ENCODE assay signal across 14 cellular contexts in genomic region chr9:93820667-93821306, GRCh38.
A peak's percentile ranks its signal among the peaks of the same experiment; 100 is the strongest.
DNase-seq lines count a peak whose midpoint lies in the region; ATAC-seq, FAIRE-seq and TF ChIP-seq lines count a peak whose summit lies in the region.
"Had no signal": no experiment of that assay in that cellular context is flagged by ENCODE, and none has a peak within 500 bp of the region (broad histone marks: within the 10 kb centered on the region; RNA-seq: fewer than 3 reads in every experiment).

No MANE protein-coding gene starts in this region.

- no peaks in the 10 kb centered on the region for H3K4me1 Mint-ChIP-seq in Calu3 (ENCODE audit: low read depth, unreplicated experiment)
- H3K4me1 Mint-ChIP-seq: naive thymus-derived CD4-positive, alpha-beta T cell had no signal

- no peak for TF ChIP-seq CTCF in Calu3 (IDR thresholded peaks at IDR 0.05; ENCODE audit: unreplicated experiment)

- no TSS peak for BruUV-seq in Calu3 (replicated peaks; lab: Mats Ljungman, UMichigan)

- no peak overlapping the region for H3K27ac Mint-ChIP-seq in Calu3 (ENCODE audit: unreplicated experiment)
- H3K27ac Mint-ChIP-seq: naive thymus-derived CD4-positive, alpha-beta T cell had no signal

- intact Hi-C loops in Calu3 (cut with micrococcal nuclease; ENCODE audit: unreplicated experiment) = no loop called here

- no peaks in the 10 kb centered on the region for H3K36me3 Mint-ChIP-seq in Calu3 (ENCODE audit: insufficient read depth, unreplicated experiment)

- ATAC-seq in GM18519 (IDR thresholded peaks at IDR 0.05; ENCODE audit: low FRiP score, unreplicated experiment) (no peak), GM18511 (IDR thresholded peaks at IDR 0.05; ENCODE audit: unreplicated experiment) (no peak), HG03469 (IDR thresholded peaks at IDR 0.05; ENCODE audit: unreplicated experiment) (no peak)
- ATAC-seq: naive thymus-derived CD4-positive, alpha-beta T cell had no signal

- no peak overlapping the region for H3K4me3 Mint-ChIP-seq in Calu3 (ENCODE audit: low read depth, unreplicated experiment)
- H3K4me3 Mint-ChIP-seq: naive thymus-derived CD4-positive, alpha-beta T cell had no signal

- CTCF ChIA-PET in Calu3 (lab: Charles Lee) = interaction anchor here (0.6 kb wide), 1 partner anchor 318 kb away, joined by 3 read pairs; no protein-coding TSS in a partner anchor

- FAIRE-seq in HTR-8/SVneo (lab: Jason Lieb, UNC) = no peak
- FAIRE-seq: endometrium had no signal

- DNase-seq in 8988T (peak; percentile 79), Calu3 (peak; percentile 6), HTR-8/SVneo (ENCODE audit: insufficient read length, low spot score) (peak; percentile 29), ecto neural progenitor cell (ENCODE audit: low spot score) (peak; percentile 45), retina (no peak)
- DNase-seq: activated naive CD4-positive, alpha-beta T cell; C1 segment of cervical spinal cord; naive thymus-derived CD4-positive, alpha-beta T cell; NCI-H2227 treated with DMSO at 0.1 percent for 48 hours; sigmoid colon had no signal

- peaks cover 4% of the 10 kb centered on the region for H3K9me3 Mint-ChIP-seq in Calu3 (ENCODE audit: low read depth, unreplicated experiment)

- H3K27me3 Mint-ChIP-seq in Calu3 (ENCODE audit: unreplicated experiment) = peaks cover 85% of the 10 kb centered on the region
